Comparison of ENCODE assay signal across 25 cellular contexts in the genomic region with DNA sequence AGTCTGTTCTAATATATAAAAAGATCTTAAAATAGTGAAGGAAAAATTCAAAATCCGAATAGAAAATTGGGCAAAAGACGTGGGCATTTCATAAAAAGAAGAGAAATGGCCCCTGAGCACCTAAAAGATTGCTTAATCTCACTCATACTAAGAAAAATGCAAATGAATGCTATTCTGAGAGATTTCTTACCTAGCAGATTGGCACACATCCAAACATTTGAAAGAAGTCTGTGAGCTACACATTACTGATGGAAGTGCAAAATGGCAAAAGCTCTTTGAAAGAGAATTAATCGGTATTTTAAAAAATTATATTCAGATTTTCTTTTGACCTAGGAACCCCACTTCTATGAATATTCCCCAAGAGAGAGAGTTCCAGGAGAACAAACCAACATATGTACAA.
"Had no signal": no experiment of that assay in that cellular context is flagged by ENCODE, and none has a peak within 500 bp of the region (broad histone marks: within the 10 kb centered on the region; RNA-seq: fewer than 3 reads in every experiment).

No MANE protein-coding gene starts in this region.

- DNase-seq: activated CD4-positive, alpha-beta T cell treated with anti-CD3 and anti-CD28 coated beads for 48 hours; activated CD4-positive, alpha-beta T cell treated with anti-CD3 and anti-CD28 coated beads, Interleukin-2, amount 50 U/mL, for 48 hours; activated CD4-positive, CD25-positive, alpha-beta regulatory T cell treated with anti-CD3 and anti-CD28 coated beads, Interleukin-2, amount 50 U/mL, for 72 hours; activated CD8-positive, alpha-beta memory T cell treated with anti-CD3 and anti-CD28 coated beads, Interleukin-2, amount 10 ng/mL, durations not matched to agents 7 days and 5 days; activated effector memory CD4-positive, alpha-beta T cell treated with Interleukin-2 at 50 U/mL for 16 hours; activated naive CD4-positive, alpha-beta T cell; activated T-cell treated with anti-CD3 and anti-CD28 coated beads, Interleukin-2, amount 50 U/mL, for 24 hours; amniotic stem cell; body of pancreas; Kasumi-1; NCI-H1092 treated with DMSO at 0.1 percent for 48 hours; NCI-H1436 treated with DMSO at 0.1 percent for 48 hours; NCI-H187; NCI-H2081; NCI-H510A treated with DMSO at 0.1 percent for 48 hours; Peyer's patch; SHP77 treated with DMSO at 0.1 percent for 48 hours; T-helper 17 cell; T-helper 9 cell had no signal

- H3K4me3 Mint-ChIP-seq: activated CD8-positive, alpha-beta memory T cell treated with anti-CD3 and anti-CD28 coated beads, Interleukin-2, amount 10 ng/mL, durations not matched to agents 7 days and 5 days; activated naive CD4-positive, alpha-beta T cell treated with anti-CD3 and anti-CD28 coated beads, Interleukin-2, amount 50 U/mL, for 24 hours; activated T-cell treated with anti-CD3 and anti-CD28 coated beads, Interleukin-2, amount 50 U/mL, for 24 hours; activated T-helper 1 cell treated with anti-CD3 and anti-CD28 coated beads, Interleukin-12 subunit alpha, Interleukin-12 subunit beta, Interleukin-2, Interleukin-4 antibody, amounts not matched to agents 30 ng/mL and 10 ng/mL and 1 ng/mL, durations not matched to agents 14 hours and 24 hours and 36 hours; central memory CD8-positive, alpha-beta T cell; T-helper 17 cell; WTC11 had no signal

- H3K4me1 Mint-ChIP-seq: activated CD8-positive, alpha-beta memory T cell treated with anti-CD3 and anti-CD28 coated beads, Interleukin-2, amount 10 ng/mL, durations not matched to agents 7 days and 5 days; activated naive CD4-positive, alpha-beta T cell treated with anti-CD3 and anti-CD28 coated beads, Interleukin-2, amount 50 U/mL, for 24 hours; central memory CD8-positive, alpha-beta T cell; T-helper 17 cell; WTC11 had no signal

- H3K9me3 ChIP-seq: ascending aorta, body of pancreas, Peyer's patch had no signal

- H3K9me3 Mint-ChIP-seq: WTC11 had no signal

- H3K4me3 ChIP-seq: ascending aorta, body of pancreas, K562, Peyer's patch had no signal

- H3K27me3 ChIP-seq: ascending aorta, body of pancreas, Peyer's patch had no signal

- H3K27me3 Mint-ChIP-seq: activated CD8-positive, alpha-beta memory T cell treated with anti-CD3 and anti-CD28 coated beads, Interleukin-2, amount 10 ng/mL, durations not matched to agents 7 days and 5 days; activated naive CD4-positive, alpha-beta T cell treated with anti-CD3 and anti-CD28 coated beads, Interleukin-2, amount 50 U/mL, for 24 hours; activated T-cell treated with anti-CD3 and anti-CD28 coated beads, Interleukin-2, amount 50 U/mL, for 24 hours; central memory CD8-positive, alpha-beta T cell; T-helper 17 cell had no signal

- H3K36me3 Mint-ChIP-seq: activated CD8-positive, alpha-beta memory T cell treated with anti-CD3 and anti-CD28 coated beads, Interleukin-2, amount 10 ng/mL, durations not matched to agents 7 days and 5 days; activated naive CD4-positive, alpha-beta T cell treated with anti-CD3 and anti-CD28 coated beads, Interleukin-2, amount 50 U/mL, for 24 hours; WTC11 had no signal

- H3K4me1 ChIP-seq: ascending aorta, body of pancreas, Peyer's patch had no signal

- H3K27ac ChIP-seq: ascending aorta, body of pancreas, Peyer's patch had no signal

- H3K36me3 ChIP-seq: ascending aorta, Peyer's patch had no signal

- H3K27ac Mint-ChIP-seq: activated CD8-positive, alpha-beta memory T cell treated with anti-CD3 and anti-CD28 coated beads, Interleukin-2, amount 10 ng/mL, durations not matched to agents 7 days and 5 days; activated naive CD4-positive, alpha-beta T cell treated with anti-CD3 and anti-CD28 coated beads, Interleukin-2, amount 50 U/mL, for 24 hours; activated T-cell treated with anti-CD3 and anti-CD28 coated beads, Interleukin-2, amount 50 U/mL, for 24 hours; activated T-helper 1 cell treated with anti-CD3 and anti-CD28 coated beads, Interleukin-12 subunit alpha, Interleukin-12 subunit beta, Interleukin-2, Interleukin-4 antibody, amounts not matched to agents 30 ng/mL and 10 ng/mL and 1 ng/mL, durations not matched to agents 14 hours and 24 hours and 36 hours; T-helper 17 cell; WTC11 had no signal
